In genomic region chr6:155014715-155015300, GRCh38 we compare ENCODE assay signal across 18 cellular contexts. TPM values are rescaled to one million over a fixed set of nuclear protein-coding genes. Genes with fewer than 3 reads are reported as not detected.
DNase-seq lines count a peak whose midpoint lies in the region; ATAC-seq and TF ChIP-seq lines count a peak whose summit lies in the region.
"Had no signal": no experiment of that assay in that cellular context is flagged by ENCODE, and none has a peak within 500 bp of the region (broad histone marks: within the 10 kb centered on the region; RNA-seq: fewer than 3 reads in every experiment).

No MANE protein-coding gene starts in this region.

- H3K4me3 Mint-ChIP-seq in progenitor cell of endocrine pancreas (ENCODE audit: low read depth): no peak overlapping the region
- H3K4me3 Mint-ChIP-seq in stimulated activated naive CD8-positive, alpha-beta T cell treated with anti-CD3 and anti-CD28 coated beads, Interleukin-15, amount 100 ng/mL, for 72 hours: no peak overlapping the region
- H3K4me3 Mint-ChIP-seq: activated T-helper 1 cell treated with anti-CD3 and anti-CD28 coated beads, Interleukin-12 subunit alpha, Interleukin-12 subunit beta, Interleukin-2, Interleukin-4 antibody, amounts not matched to agents 30 ng/mL and 10 ng/mL and 1 ng/mL, durations not matched to agents 14 hours and 24 hours and 36 hours; CD8-positive, alpha-beta T cell had no signal

- H3K9me3 Mint-ChIP-seq in progenitor cell of endocrine pancreas (ENCODE audit: low read depth): no peaks in the 10 kb centered on the region
- H3K9me3 Mint-ChIP-seq in stimulated activated naive CD8-positive, alpha-beta T cell treated with anti-CD3 and anti-CD28 coated beads, Interleukin-15, amount 100 ng/mL, for 72 hours: no peaks in the 10 kb centered on the region
- H3K9me3 Mint-ChIP-seq: activated T-helper 1 cell treated with anti-CD3 and anti-CD28 coated beads, Interleukin-12 subunit alpha, Interleukin-12 subunit beta, Interleukin-2, Interleukin-4 antibody, amounts not matched to agents 30 ng/mL and 10 ng/mL and 1 ng/mL, durations not matched to agents 14 hours and 24 hours and 36 hours; CD8-positive, alpha-beta T cell had no signal

- POLR2A ChIA-PET in HEK293 (lab: Yijun Ruan, JAX): interaction anchor here (1.6 kb wide), 1 partner anchor 71 kb away, joined by 3 read pairs; no protein-coding TSS in a partner anchor

- H3K27ac Mint-ChIP-seq in progenitor cell of endocrine pancreas: peak overlapping the region; percentile 3
- peak overlapping the region in 1 of 2 donors; percentile 5 for H3K27ac Mint-ChIP-seq in stimulated activated naive CD8-positive, alpha-beta T cell treated with anti-CD3 and anti-CD28 coated beads, Interleukin-15, amount 100 ng/mL, for 72 hours
- H3K27ac Mint-ChIP-seq: activated T-helper 1 cell treated with anti-CD3 and anti-CD28 coated beads, Interleukin-12 subunit alpha, Interleukin-12 subunit beta, Interleukin-2, Interleukin-4 antibody, amounts not matched to agents 30 ng/mL and 10 ng/mL and 1 ng/mL, durations not matched to agents 14 hours and 24 hours and 36 hours; CD8-positive, alpha-beta T cell had no signal

- H3K9me3 ChIP-seq in HEK293 (ENCODE audit: control insufficient read depth, insufficient read depth, low read depth, low read length) (no peaks in the 10 kb centered on the region), spleen (no peaks in the 10 kb centered on the region)
- H3K9me3 ChIP-seq: adrenal gland, gastroesophageal sphincter, Peyer's patch, vagina had no signal

- intact Hi-C loops in spleen (cut with DNase I; ENCODE audit: low total_unique reads): no loop called here

- H3K27me3 ChIP-seq in spleen (replicated peaks in 1 of 7): no peaks in the 10 kb centered on the region
- H3K27me3 ChIP-seq: adrenal gland, gastroesophageal sphincter, Peyer's patch, vagina had no signal

- H3K36me3 Mint-ChIP-seq in progenitor cell of endocrine pancreas (ENCODE audit: insufficient read depth): no peaks in the 10 kb centered on the region
- H3K36me3 Mint-ChIP-seq: CD8-positive, alpha-beta T cell had no signal

- no peaks in the 10 kb centered on the region for H3K27me3 Mint-ChIP-seq in progenitor cell of endocrine pancreas
- peaks cover 30% of the 10 kb centered on the region for H3K27me3 Mint-ChIP-seq in stimulated activated naive CD8-positive, alpha-beta T cell treated with anti-CD3 and anti-CD28 coated beads, Interleukin-15, amount 100 ng/mL, for 72 hours

- peaks cover 20% of the 10 kb centered on the region for H3K4me1 Mint-ChIP-seq in progenitor cell of endocrine pancreas (ENCODE audit: low read depth)
- no peaks in the 10 kb centered on the region for H3K4me1 Mint-ChIP-seq in stimulated activated naive CD8-positive, alpha-beta T cell treated with anti-CD3 and anti-CD28 coated beads, Interleukin-15, amount 100 ng/mL, for 72 hours

- H3K36me3 ChIP-seq in HEK293 (ENCODE audit: control insufficient read depth in 2 of 2, insufficient read depth in 1 of 2, low read length in 2 of 2) (no peaks in the 10 kb centered on the region), spleen (no peaks in the 10 kb centered on the region)
- H3K36me3 ChIP-seq: adrenal gland, gastroesophageal sphincter, Peyer's patch, vagina had no signal

- TF ChIP-seq POLR2A in spleen (IDR thresholded peaks at IDR 0.05): no peak

- peak overlapping the region; percentile 11; the same call in 1 of the 2 replicates for H3K27ac ChIP-seq in HEK293 (ENCODE audit: extremely low read depth, low read depth, low read length)
- no peak overlapping the region for H3K27ac ChIP-seq in spleen
- H3K27ac ChIP-seq: adrenal gland, gastroesophageal sphincter, Peyer's patch, vagina had no signal

- TF ChIP-seq CTCF in HEK293 (tag by site-specific recombination; IDR thresholded peaks at IDR 0.05) (no peak), fibroblast of the aortic adventitia (IDR thresholded peaks at IDR 0.05; ENCODE audit: insufficient read depth, low read length) (no peak), progenitor cell of endocrine pancreas (IDR thresholded peaks at IDR 0.05; ENCODE audit: unreplicated experiment) (no peak), omental fat pad (IDR thresholded peaks at IDR 0.05) (no peak), spleen (IDR thresholded peaks at IDR 0.05 in 8 of 11, conservative IDR thresholded peaks at IDR 0.05 in 3 of 11) (no peak)

- DNase-seq in amniotic stem cell (lab: John Stamatoyannopoulos, UW) (peak; percentile 68), fibroblast of the aortic adventitia (ENCODE audit: low read depth) (peak; percentile 47), progenitor cell of endocrine pancreas (ENCODE audit: low spot score, unreplicated experiment) (no peak), omental fat pad (ENCODE audit: low spot score) (no peak), spleen (no peak)
- no peak for DNase-seq in stimulated activated CD4-positive, alpha-beta T cell treated with anti-CD3 and anti-CD28 coated beads, Interleukin-4, amount 100 ng/mL, for 4 hours
- no peak for DNase-seq in stimulated activated naive CD8-positive, alpha-beta T cell treated with anti-CD3 and anti-CD28 coated beads, Interleukin-15, amount 100 ng/mL, for 72 hours
- DNase-seq: CD8-positive, alpha-beta T cell; effector CD4-positive, alpha-beta T cell; KG1; NCI-H1417; NCI-H524 treated with DMSO at 0.1 percent for 48 hours; Peyer's patch had no signal

- H3K4me1 ChIP-seq in HEK293 (ENCODE audit: control insufficient read depth, insufficient read depth, low read length) (peaks cover 40% of the 10 kb centered on the region), spleen (no peaks in the 10 kb centered on the region)

- H3K4me3 ChIP-seq in HEK293 (ENCODE audit: low read depth, low read length): no peak overlapping the region
- H3K4me3 ChIP-seq in fibroblast of the aortic adventitia (ENCODE audit: low read depth, low read length): no peak overlapping the region
- no peak overlapping the region for H3K4me3 ChIP-seq in spleen
- H3K4me3 ChIP-seq: adrenal gland, gastroesophageal sphincter, Peyer's patch, vagina had no signal

- CTCF ChIA-PET in HEK293 (lab: Yijun Ruan, JAX): interaction anchor here (0.6 to 0.9 kb wide), 3 partner anchors 87 to 336 kb away, joined by 3 to 4 read pairs (median 3); no protein-coding TSS in a partner anchor

- WGBS in spleen, 5 donors: 93 to 97% (median 95%) methylated on average over 3 of the region's 3 CpGs

- ATAC-seq in stimulated activated naive CD8-positive, alpha-beta T cell treated with anti-CD3 and anti-CD28 coated beads, Interleukin-15, amount 100 ng/mL, for 72 hours: no peak
- ATAC-seq in omental fat pad (ENCODE audit: low FRiP score): no peak
- ATAC-seq: CD8-positive, alpha-beta T cell; gastroesophageal sphincter had no signal

TF ChIP-seq in HEK293, 187 proteins besides CTCF, POLR2A, EP300 and RAD21:
- TF ChIP-seq HOXC10 (CRISPR knock-in tag; IDR thresholded peaks at IDR 0.05): no peak
- TF ChIP-seq ZNF791 (tag by site-specific recombination; IDR thresholded peaks at IDR 0.05): no peak
- TF ChIP-seq ZIC2 (tag by site-specific recombination; IDR thresholded peaks at IDR 0.05): peak; percentile 60
- peak; percentile 94 for TF ChIP-seq ZNF600 (tag by site-specific recombination; IDR thresholded peaks at IDR 0.05)
- no peak for TF ChIP-seq ZNF558 (tag by site-specific recombination; IDR thresholded peaks at IDR 0.05)
- 0 out of 2 replicates have a peak, but pooled peaks have one; percentile 30 for TF ChIP-seq ZNF341 (tag by site-specific recombination; IDR thresholded peaks at IDR 0.05; ENCODE audit: low read depth)
- no peak for TF ChIP-seq ZBTB49 (tag by site-specific recombination; IDR thresholded peaks at IDR 0.05; ENCODE audit: low read depth)
- no peak for TF ChIP-seq ZNF335 (tag by site-specific recombination; conservative IDR thresholded peaks at IDR 0.05)
- no peak for TF ChIP-seq ZNF510 (tag by site-specific recombination; IDR thresholded peaks at IDR 0.05; ENCODE audit: insufficient replicate concordance)

RNA-seq across cellular contexts. Expression of gene TIAM2, which starts 19.7 kb away (rescaled TPM):
- total RNA-seq in fibroblast of the aortic adventitia (ENCODE audit: low replicate concordance) (8.9 and 11.2 TPM in 2 replicates), progenitor cell of endocrine pancreas (14.3 and 15.1 TPM in 2 replicates), omental fat pad (10 to 100 TPM in 1 of 4 donors, 1 to 10 TPM in 3; 4.8 to 10.6 (median 6.4) TPM), spleen (10 to 100 TPM in 6 of 7 donors, 1 to 10 TPM in 1; 9.7 to 21.9 (median 13.1) TPM)
- 1 to 10 TPM; 4.3 to 5.7 (median 5.4) TPM for polyA plus RNA-seq in spleen

Comparison
In these comparisons a context has a peak if more than half of its experiments do, and no peak if none do; other contexts are left out.
1. DNase-seq: peak in amniotic stem cell (single experiment) and fibroblast of the aortic adventitia (single experiment); none in progenitor cell of endocrine pancreas (single experiment), stimulated activated CD4-positive, alpha-beta T cell treated with anti-CD3 and anti-CD28 coated beads, Interleukin-4, amount 100 ng/mL, for 4 hours (0 of 2), stimulated activated naive CD8-positive, alpha-beta T cell treated with anti-CD3 and anti-CD28 coated beads, Interleukin-15, amount 100 ng/mL, for 72 hours (0 of 2), omental fat pad (single experiment) and spleen (single experiment).